Comparison of ENCODE assay signal across 22 cellular contexts in the genomic region with DNA sequence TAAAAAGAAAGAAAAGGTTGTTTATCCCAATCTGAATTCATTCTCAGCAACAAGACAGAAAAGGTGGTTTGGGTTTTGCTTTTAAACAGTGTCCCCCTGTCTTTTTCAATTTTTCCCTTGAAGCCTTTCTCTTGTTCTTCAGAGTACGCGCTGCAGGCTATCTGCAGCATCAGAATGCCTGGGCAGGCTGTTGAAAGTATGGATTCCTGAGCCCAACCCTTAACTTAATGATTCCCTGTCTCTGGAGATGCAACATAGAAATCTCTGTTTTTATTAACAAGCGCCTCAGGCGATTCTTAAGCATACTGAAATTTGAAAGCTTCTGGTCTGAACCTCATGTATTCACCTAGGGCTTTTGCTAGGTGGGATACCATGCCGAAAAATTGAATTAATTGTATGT.
"Had no signal": no experiment of that assay in that cellular context is flagged by ENCODE, and none has a peak within 500 bp of the region (broad histone marks: within the 10 kb centered on the region; RNA-seq: fewer than 3 reads in every experiment).

No MANE protein-coding gene starts in this region.

- H3K36me3 ChIP-seq: ovary had no signal

- H3K4me3 ChIP-seq: left ventricle myocardium inferior, lung, mucosa of descending colon, ovary, right atrium auricular region, right lobe of liver, smooth muscle cell, stomach, testis, thyroid gland, transverse colon, upper lobe of right lung had no signal

- H3K9me3 ChIP-seq: left ventricle myocardium inferior, mucosa of descending colon, ovary, right atrium auricular region, right lobe of liver, stomach, testis, thyroid gland, transverse colon, upper lobe of right lung had no signal

- H3K4me2 ChIP-seq: smooth muscle cell had no signal

- H3K4me1 ChIP-seq: left ventricle myocardium inferior, right atrium auricular region, testis, upper lobe of right lung had no signal

- DNase-seq: hypothalamus; immature natural killer cell; left ventricle myocardium inferior; mesendoderm; midbrain; mucosa of descending colon; ovary; right lobe of liver; stimulated activated CD4-positive, alpha-beta T cell treated with anti-CD3 and anti-CD28 coated beads, Interleukin-12 subunit alpha, Interleukin-12 subunit beta, amount 100 ng/mL, for 4 hours; stimulated activated CD4-positive, alpha-beta T cell treated with anti-CD3 and anti-CD28 coated beads, Interleukin-15, amount 100 ng/mL, for 24 hours; stimulated activated CD4-positive, alpha-beta T cell treated with anti-CD3 and anti-CD28 coated beads, Interleukin-2, amount 100 ng/mL, for 24 hours; stimulated activated CD4-positive, alpha-beta T cell treated with anti-CD3 and anti-CD28 coated beads, Interleukin-4, amount 100 ng/mL, for 1 hour; stimulated activated naive B cell treated with anti-CD40 and anti-IgM and Interleukin-4, amounts not matched to agents 10 μg/mL and 1 μg/mL and 100 μg/mL, for 72 hours; stimulated activated naive CD8-positive, alpha-beta T cell treated with anti-CD3 and anti-CD28 coated beads, Interleukin-15, Interleukin-2, amounts not matched to agents 100 U/mL and 50 U/mL, for 24 hours; stomach; testis; transverse colon; upper lobe of right lung had no signal

- H3K27me3 ChIP-seq: ovary, right atrium auricular region, right lobe of liver, stomach, testis, thyroid gland, transverse colon, upper lobe of right lung had no signal

- H3K27ac ChIP-seq: left ventricle myocardium inferior, ovary, right atrium auricular region, right lobe of liver, stomach, testis, thyroid gland, transverse colon, upper lobe of right lung had no signal
